In genomic region chr4:1640110-1640509, GRCh38 we compare ENCODE assay signal across 27 cellular contexts. TPM values are rescaled to one million over a fixed set of nuclear protein-coding genes. Genes with fewer than 3 reads are reported as not detected.
"Had no signal": no experiment of that assay in that cellular context is flagged by ENCODE, and none has a peak within 500 bp of the region (broad histone marks: within the 10 kb centered on the region; RNA-seq: fewer than 3 reads in every experiment).

No MANE protein-coding gene starts in this region.

- H3K36me3 ChIP-seq: colonic mucosa, esophagus muscularis mucosa, gastroesophageal sphincter, heart right ventricle, suprapubic skin, transverse colon, upper lobe of right lung, uterus had no signal

- H3K27ac Mint-ChIP-seq: dendritic cell treated with granulocyte-macrophage colony-stimulating factor and Interleukin-4, amounts not matched to agents 40 ng/mL and 50 ng/mL, for 4 days; memory B cell; natural killer cell; progenitor cell of endocrine pancreas had no signal

- DNase-seq: colonic mucosa; effector CD8-positive, alpha-beta T cell; foreskin keratinocyte; glutamatergic neuron; heart right ventricle; hippocampal formation; natural killer cell; stimulated activated CD4-positive, alpha-beta T cell treated with anti-CD3 and anti-CD28 coated beads, Interleukin-12 subunit alpha, Interleukin-12 subunit beta, amount 100 ng/mL, for 4 hours; stimulated activated CD4-positive, alpha-beta T cell treated with anti-CD3 and anti-CD28 coated beads, Interleukin-1b, Interleukin-23, amount 100 ng/mL, for 48 hours; stimulated activated CD4-positive, alpha-beta T cell treated with anti-CD3 and anti-CD28 coated beads, Interleukin-4, amount 100 ng/mL, for 1 hour; stimulated activated CD8-positive, alpha-beta memory T cell treated with anti-CD3 and anti-CD28 coated beads, Interleukin-4, amount 100 ng/mL, for 48 hours; stimulated activated naive CD4-positive, alpha-beta T cell; stimulated activated naive CD8-positive, alpha-beta T cell treated with anti-CD3 and anti-CD28 coated beads, Interleukin-15, amount 100 ng/mL, for 72 hours; transverse colon; upper lobe of right lung; uterus had no signal

- H3K9me3 Mint-ChIP-seq: dendritic cell treated with granulocyte-macrophage colony-stimulating factor and Interleukin-4, amounts not matched to agents 40 ng/mL and 50 ng/mL, for 4 days; memory B cell; natural killer cell; neural crest cell; stimulated activated naive CD8-positive, alpha-beta T cell treated with anti-CD3 and anti-CD28 coated beads, Interleukin-15, amount 100 ng/mL, for 72 hours had no signal

- H3K4me2 ChIP-seq: smooth muscle cell had no signal

- H3K27me3 ChIP-seq: colonic mucosa, foreskin keratinocyte, suprapubic skin, upper lobe of right lung, uterus had no signal

- H3K4me1 ChIP-seq: colonic mucosa, foreskin keratinocyte, parathyroid adenoma, transverse colon, upper lobe of right lung had no signal

- H3K27me3 Mint-ChIP-seq: dendritic cell treated with granulocyte-macrophage colony-stimulating factor and Interleukin-4, amounts not matched to agents 40 ng/mL and 50 ng/mL, for 4 days; memory B cell; stimulated activated naive CD8-positive, alpha-beta T cell treated with anti-CD3 and anti-CD28 coated beads, Interleukin-15, amount 100 ng/mL, for 72 hours had no signal

- H3K4me3 ChIP-seq: colonic mucosa, esophagus muscularis mucosa, gastroesophageal sphincter, heart right ventricle, lung, smooth muscle cell, suprapubic skin, transverse colon, upper lobe of right lung, uterus had no signal

- H3K27ac ChIP-seq: colonic mucosa, esophagus muscularis mucosa, foreskin keratinocyte, gastroesophageal sphincter, heart right ventricle, parathyroid adenoma, suprapubic skin, transverse colon, upper lobe of right lung, uterus had no signal

- H3K36me3 Mint-ChIP-seq: memory B cell, natural killer cell had no signal

- H2AFZ ChIP-seq: parathyroid adenoma had no signal

- H3K9me3 ChIP-seq: colonic mucosa, suprapubic skin, transverse colon, upper lobe of right lung had no signal

- H3K4me3 Mint-ChIP-seq: dendritic cell treated with granulocyte-macrophage colony-stimulating factor and Interleukin-4, amounts not matched to agents 40 ng/mL and 50 ng/mL, for 4 days; memory B cell; natural killer cell; neural crest cell; stimulated activated naive CD8-positive, alpha-beta T cell treated with anti-CD3 and anti-CD28 coated beads, Interleukin-15, amount 100 ng/mL, for 72 hours had no signal

- ATAC-seq: foreskin keratinocyte; gastroesophageal sphincter; heart right ventricle; natural killer cell; right cardiac atrium; stimulated activated naive CD8-positive, alpha-beta T cell treated with anti-CD3 and anti-CD28 coated beads, Interleukin-15, amount 100 ng/mL, for 72 hours; upper lobe of right lung had no signal

- H3K4me1 Mint-ChIP-seq: memory B cell; natural killer cell; stimulated activated naive CD8-positive, alpha-beta T cell treated with anti-CD3 and anti-CD28 coated beads, Interleukin-15, amount 100 ng/mL, for 72 hours had no signal

- H3K9ac ChIP-seq: parathyroid adenoma had no signal

RNA-seq across cellular contexts. Expression of gene FAM53A, which starts 44.0 kb away (rescaled TPM):
- total RNA-seq: smooth muscle cell had no signal
